Comparison of ENCODE assay signal across 14 cellular contexts in the genomic region with DNA sequence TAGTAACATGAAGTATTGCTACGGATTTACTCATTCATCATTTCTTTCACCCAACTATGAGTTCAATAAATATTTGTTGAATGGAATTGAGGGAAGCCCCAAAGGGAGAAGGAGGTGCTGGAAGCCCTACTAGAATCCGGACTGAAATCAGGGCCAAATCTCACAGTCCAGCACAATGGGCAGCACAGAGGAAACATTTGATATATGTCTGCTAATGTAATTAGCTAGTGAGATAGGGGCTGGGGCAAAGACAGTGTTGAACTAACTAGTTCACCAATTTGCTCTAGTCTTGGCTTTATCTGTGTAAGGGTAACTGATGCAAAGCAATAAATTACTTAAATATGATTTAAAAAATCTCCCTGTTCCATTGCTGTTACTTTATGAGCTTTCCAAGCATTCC. TPM values are rescaled to one million over a fixed set of nuclear protein-coding genes. Genes with fewer than 3 reads are reported as not detected.
DNase-seq lines count a peak whose midpoint lies in the region; ATAC-seq and TF ChIP-seq lines count a peak whose summit lies in the region.
"Had no signal": no experiment of that assay in that cellular context is flagged by ENCODE, and none has a peak within 500 bp of the region (broad histone marks: within the 10 kb centered on the region; RNA-seq: fewer than 3 reads in every experiment).

No MANE protein-coding gene starts in this region.

- no peak overlapping the region for H3K4me3 Mint-ChIP-seq in type B pancreatic cell
- H3K4me3 Mint-ChIP-seq in activated T-cell treated with anti-CD3 and anti-CD28 coated beads, Interleukin-2, amount 50 U/mL, for 72 hours = no peak overlapping the region

- H3K4me3 ChIP-seq in GM06990 (replicated peaks; ENCODE audit: low read depth, low read length) (peak overlapping the region; percentile 11; the same call in 1 of the 2 replicates), NB4 (ENCODE audit: low read depth, low read length) (peak overlapping the region; percentile 90), upper lobe of left lung (no peak overlapping the region)
- H3K4me3 ChIP-seq: HAP-1 had no signal

- H3K9me3 ChIP-seq in upper lobe of left lung = no peaks in the 10 kb centered on the region
- H3K9me3 ChIP-seq: HAP-1 had no signal

- H3K4me1 ChIP-seq in upper lobe of left lung = peaks cover 0 to 10% (median 3%) of the 10 kb centered on the region in 4 donors
- H3K4me1 ChIP-seq: HAP-1 had no signal

- no peak for TF ChIP-seq EP300 in upper lobe of left lung (IDR thresholded peaks at IDR 0.05)

- DNase-seq in GM06990 (ENCODE audit: extremely low read depth, insufficient read length) (no peak), NB4 (ENCODE audit: low read depth) (no peak), type B pancreatic cell (ENCODE audit: extremely low spot score, unreplicated experiment) (no peak), upper lobe of left lung (no peak)
- no peak for DNase-seq in activated T-cell treated with anti-CD3 and anti-CD28 coated beads, Interleukin-2, amount 50 U/mL, for 72 hours
- DNase-seq in stimulated activated CD4-positive, alpha-beta T cell treated with anti-CD3 and anti-CD28 coated beads, Interleukin-2, amount 100 ng/mL, for 48 hours = no peak
- DNase-seq: CD4-positive, alpha-beta memory T cell; DMS153; DND-41; GDM1 had no signal

- no peak for ATAC-seq in activated T-cell treated with anti-CD3 and anti-CD28 coated beads, Interleukin-2, amount 50 U/mL, for 72 hours (replicated peaks in 1 of 2)
- no peak for ATAC-seq in upper lobe of left lung (ENCODE audit: low FRiP score in 2 of 2)

- no peaks in the 10 kb centered on the region for H3K9me3 Mint-ChIP-seq in type B pancreatic cell
- H3K9me3 Mint-ChIP-seq in activated T-cell treated with anti-CD3 and anti-CD28 coated beads, Interleukin-2, amount 50 U/mL, for 72 hours = no peaks in the 10 kb centered on the region

- H3K4me1 Mint-ChIP-seq in type B pancreatic cell (ENCODE audit: unreplicated experiment) = peaks cover 48% of the 10 kb centered on the region
- H3K4me1 Mint-ChIP-seq in activated T-cell treated with anti-CD3 and anti-CD28 coated beads, Interleukin-2, amount 50 U/mL, for 72 hours (ENCODE audit: low read depth) = peaks cover 25% of the 10 kb centered on the region

- WGBS in upper lobe of left lung, 2 donors = 78 to 88% methylated on average over 2 of the region's 2 CpGs

- H3K36me3 Mint-ChIP-seq in type B pancreatic cell = no peaks in the 10 kb centered on the region
- H3K36me3 Mint-ChIP-seq in activated T-cell treated with anti-CD3 and anti-CD28 coated beads, Interleukin-2, amount 50 U/mL, for 72 hours (ENCODE audit: insufficient read depth in 2 of 2) = no peaks in the 10 kb centered on the region
- H3K36me3 Mint-ChIP-seq: CD4-positive, alpha-beta memory T cell had no signal

- TF ChIP-seq CTCF in GM06990 (IDR thresholded peaks at IDR 0.05; ENCODE audit: insufficient read depth, low read length, poor library complexity, severe bottlenecking) = no peak
- TF ChIP-seq CTCF in NB4 (IDR thresholded peaks at IDR 0.05; ENCODE audit: low read depth, low read length) = no peak
- TF ChIP-seq CTCF in VCaP (conservative IDR thresholded peaks at IDR 0.05) = no peak
- TF ChIP-seq CTCF in type B pancreatic cell (conservative IDR thresholded peaks at IDR 0.05) = no peak
- no peak for TF ChIP-seq CTCF in upper lobe of left lung (IDR thresholded peaks at IDR 0.05)

- no peaks in the 10 kb centered on the region for H3K27me3 ChIP-seq in GM06990 (replicated peaks; ENCODE audit: control insufficient read depth, insufficient read depth, low read length)
- H3K27me3 ChIP-seq in upper lobe of left lung = no peaks in the 10 kb centered on the region

- H3K27ac Mint-ChIP-seq in type B pancreatic cell = peak overlapping the region; percentile 62
- no peak overlapping the region for H3K27ac Mint-ChIP-seq in activated T-cell treated with anti-CD3 and anti-CD28 coated beads, Interleukin-2, amount 50 U/mL, for 72 hours
- H3K27ac Mint-ChIP-seq: CD4-positive, alpha-beta memory T cell had no signal

- TF ChIP-seq POLR2A in NB4 (IDR thresholded peaks at IDR 0.05; ENCODE audit: extremely low read depth, insufficient read length) (no peak), upper lobe of left lung (IDR thresholded peaks at IDR 0.05) (no peak)

- H3K27ac ChIP-seq in VCaP (peak overlapping the region; percentile 79; the same call in 1 of the 2 replicates), upper lobe of left lung (no peak overlapping the region)
- H3K27ac ChIP-seq: C4-2B had no signal

- no peaks in the 10 kb centered on the region for H3K36me3 ChIP-seq in GM06990 (ENCODE audit: control insufficient read depth, insufficient read depth, low read length)
- H3K36me3 ChIP-seq in upper lobe of left lung = no peaks in the 10 kb centered on the region
- H3K36me3 ChIP-seq: HAP-1 had no signal

- H3K27me3 Mint-ChIP-seq in type B pancreatic cell = no peaks in the 10 kb centered on the region
- H3K27me3 Mint-ChIP-seq in activated T-cell treated with anti-CD3 and anti-CD28 coated beads, Interleukin-2, amount 50 U/mL, for 72 hours (ENCODE audit: low read depth) = no peaks in the 10 kb centered on the region
- H3K27me3 Mint-ChIP-seq: B cell had no signal

RNA-seq across cellular contexts. Expression of a gene that starts 26.1 kb away (rescaled TPM):
- 21.8 and 46.2 TPM in 2 replicates for total RNA-seq in type B pancreatic cell (ENCODE audit: low replicate concordance)
- total RNA-seq in activated T-cell treated with anti-CD3 and anti-CD28 coated beads, Interleukin-2, amount 50 U/mL, for 72 hours = 1 to 10 TPM; 8.0 to 8.6 TPM
- total RNA-seq in upper lobe of left lung = 10 to 100 TPM in 4 of 6 donors, 1 to 10 TPM in 2; 3.1 to 19.2 (median 13.2) TPM

Comparison
In these comparisons a context has a peak if more than half of its experiments do, and no peak if none do; other contexts are left out.
1. H3K4me3 ChIP-seq: peak in GM06990 (single experiment) and NB4 (single experiment); none in upper lobe of left lung (0 of 4).